Comparison of ENCODE assay signal across 1 cellular context in genomic region chr19:41352609-41353465, GRCh38.
TF ChIP-seq lines count a peak whose summit lies in the region.

No MANE protein-coding gene starts in this region.

TF ChIP-seq in K562, 482 proteins besides CTCF, POLR2A, EP300 and RAD21 (continued from another document and continues in another):
- TF ChIP-seq FOXP4 (CRISPR knock-in tag; IDR thresholded peaks at IDR 0.05; ENCODE audit: borderline replicate concordance) (0 out of 2 replicates have a peak, but pooled peaks have one; percentile 79), CCNT2 (IDR thresholded peaks at IDR 0.05; ENCODE audit: borderline replicate concordance, extremely low read depth, insufficient read length, low read depth, low read length) (peak; percentile 58), ZFP91 (CRISPR knock-in tag; IDR thresholded peaks at IDR 0.05) (no peak), LEF1 (IDR thresholded peaks at IDR 0.05) (no peak), HNRNPH1 (optimal IDR thresholded peaks at IDR 0.05; ENCODE audit: low read depth, low read length) (no peak), MYC (IDR thresholded peaks at IDR 0.05; ENCODE audit: low read depth, low read length) (peak; percentile 95), MYC (CRISPR knock-in tag; IDR thresholded peaks at IDR 0.05; ENCODE audit: borderline replicate concordance, low read depth) (peak; percentile 87; the same call in 1 of the 2 replicates), ZNF124 (CRISPR knock-in tag; IDR thresholded peaks at IDR 0.05) (no peak), DMBX1 (CRISPR knock-in tag; IDR thresholded peaks at IDR 0.05; ENCODE audit: borderline replicate concordance) (no peak), ZNF133 (CRISPR knock-in tag; IDR thresholded peaks at IDR 0.05) (no peak), BDP1 (IDR thresholded peaks at IDR 0.05; ENCODE audit: insufficient read depth, insufficient read length) (no peak), C11orf30 (IDR thresholded peaks at IDR 0.05; ENCODE audit: low read depth) (no peak), NFXL1 (CRISPR knock-in tag; IDR thresholded peaks at IDR 0.05) (no peak), ZMIZ1 (IDR thresholded peaks at IDR 0.05; ENCODE audit: low read depth in 2 of 2, low read length in 2 of 2) (0 out of 4 replicates have a peak, but pooled peaks of 1 of the 2 experiments have one; percentile 12), PHF20 (IDR thresholded peaks at IDR 0.05; ENCODE audit: partially characterized antibody) (no peak), HDAC8 (tag; IDR thresholded peaks at IDR 0.05) (no peak), CEBPG (CRISPR knock-in tag; IDR thresholded peaks at IDR 0.05) (peak; percentile 24; the same call in 1 of the 2 replicates), CEBPG (tag; conservative IDR thresholded peaks at IDR 0.05 in 1 of 2, IDR thresholded peaks at IDR 0.05 in 1 of 2) (no peak), HEY1 (CRISPR knock-in tag; IDR thresholded peaks at IDR 0.05; ENCODE audit: borderline replicate concordance) (no peak), RB1 (IDR thresholded peaks at IDR 0.05; ENCODE audit: low read depth) (peak; percentile 10; the same call in 1 of the 2 replicates), ERF (CRISPR knock-in tag; IDR thresholded peaks at IDR 0.05) (no peak), ELF2 (CRISPR knock-in tag; IDR thresholded peaks at IDR 0.05) (peak; percentile 57), FOXK2 (conservative IDR thresholded peaks at IDR 0.05 in 1 of 2, IDR thresholded peaks at IDR 0.05 in 1 of 2; ENCODE audit: low read depth in 2 of 2) (no peak), ZBTB33 (CRISPR knock-in tag; IDR thresholded peaks at IDR 0.05) (0 out of 2 replicates have a peak, but pooled peaks have one; percentile 18), ZNF140 (CRISPR knock-in tag; IDR thresholded peaks at IDR 0.05) (no peak), RFX1 (IDR thresholded peaks at IDR 0.05) (no peak), CC2D1A (IDR thresholded peaks at IDR 0.05) (no peak), ZNF696 (CRISPR knock-in tag; conservative IDR thresholded peaks at IDR 0.05) (no peak), ZNF143 (CRISPR knock-in tag; IDR thresholded peaks at IDR 0.05) (peak; percentile 50; the same call in 1 of the 2 replicates), ZNF431 (CRISPR knock-in tag; IDR thresholded peaks at IDR 0.05) (no peak), NFIX (CRISPR knock-in tag; IDR thresholded peaks at IDR 0.05; ENCODE audit: low read depth) (no peak), GTF3C2 (IDR thresholded peaks at IDR 0.05; ENCODE audit: borderline replicate concordance, extremely low read depth, insufficient read length) (peak; percentile 58), ARID4B (CRISPR knock-in tag; IDR thresholded peaks at IDR 0.05) (peak; percentile 88; the same call in 1 of the 2 replicates), RBM14 (IDR thresholded peaks at IDR 0.05; ENCODE audit: borderline replicate concordance, insufficient read depth, low read depth, low read length) (0 out of 2 replicates have a peak, but pooled peaks have one; percentile 52), NFE2 (IDR thresholded peaks at IDR 0.05; ENCODE audit: low read depth) (0 out of 2 replicates have a peak, but pooled peaks have one; percentile 20), HDGF (IDR thresholded peaks at IDR 0.05) (no peak), HBP1 (CRISPR knock-in tag; IDR thresholded peaks at IDR 0.05) (no peak), KLF13 (tag; IDR thresholded peaks at IDR 0.05; ENCODE audit: borderline replicate concordance, low read depth) (no peak), CREB3L1 (IDR thresholded peaks at IDR 0.05; ENCODE audit: borderline replicate concordance, low read depth) (no peak), ARID1B (IDR thresholded peaks at IDR 0.05) (peak; percentile 30), ZC3H4 (CRISPR knock-in tag; IDR thresholded peaks at IDR 0.05; ENCODE audit: borderline replicate concordance) (no peak), SNAPC5 (CRISPR knock-in tag; IDR thresholded peaks at IDR 0.05) (no peak), PURB (CRISPR knock-in tag; IDR thresholded peaks at IDR 0.05; ENCODE audit: low read depth) (no peak), U2AF1 (optimal IDR thresholded peaks at IDR 0.05; ENCODE audit: low read depth, low read length) (peak; percentile 18), BRD4 (IDR thresholded peaks at IDR 0.05) (peak; percentile 77; the same call in 1 of the 2 replicates), FUS (optimal IDR thresholded peaks at IDR 0.05; ENCODE audit: low read depth, low read length) (peak; percentile 53)
